Comparison of ENCODE assay signal across 20 cellular contexts in genomic region chr12:51897181-51897580, GRCh38. TPM values are rescaled to one million over a fixed set of nuclear protein-coding genes. Genes with fewer than 3 reads are reported as not detected.
DNase-seq lines count a peak whose midpoint lies in the region; FAIRE-seq and TF ChIP-seq lines count a peak whose summit lies in the region.
"Had no signal": no experiment of that assay in that cellular context is flagged by ENCODE, and none has a peak within 500 bp of the region (broad histone marks: within the 10 kb centered on the region; RNA-seq: fewer than 3 reads in every experiment).

No MANE protein-coding gene starts in this region.

- CTCF ChIA-PET in endothelial cell of umbilical vein (lab: Charles Lee), result interaction anchor here (1.0 to 10.5 kb wide), 9 partner anchors 9 to 126 kb away, joined by 3 to 393 read pairs (median 5); partner anchors contain the start of genes ACVRL1 and ANKRD33

- no peak overlapping the region for H3K27ac Mint-ChIP-seq in progenitor cell of endocrine pancreas
- H3K27ac Mint-ChIP-seq: activated naive CD4-positive, alpha-beta T cell treated with anti-CD3 and anti-CD28 coated beads, Interleukin-2, amount 10 ng/mL, durations not matched to agents 7 days and 5 days; CD4-positive, alpha-beta memory T cell had no signal

- peak overlapping the region; percentile 65 for H3K9ac ChIP-seq in endothelial cell of umbilical vein (replicated peaks; ENCODE audit: extremely low read depth, insufficient read depth, low read length)
- H3K9ac ChIP-seq in kidney (ENCODE audit: low read length in 2 of 2), result no peak overlapping the region
- H3K9ac ChIP-seq in skeletal muscle tissue (ENCODE audit: low read depth in 1 of 3, low read length in 3 of 3), result no peak overlapping the region
- no peak overlapping the region for H3K9ac ChIP-seq in colonic mucosa (ENCODE audit: low read depth in 2 of 2, low read length in 2 of 2)
- H3K9ac ChIP-seq: neural progenitor cell had no signal

- intact Hi-C loops in endothelial cell of umbilical vein (cut with micrococcal nuclease) (loop anchor here (1.0 to 2.0 kb wide), 2 partner anchors 8 to 76 kb away; no protein-coding TSS in a partner anchor), kidney (cut with DNase I) (loop anchor here (10.0 kb wide), 1 partner anchor 88 kb away; no protein-coding TSS in a partner anchor), colonic mucosa (cut with DNase I) (no loop called here)

- no peaks in the 10 kb centered on the region for H3K9me1 ChIP-seq in endothelial cell of umbilical vein (replicated peaks; ENCODE audit: control insufficient read depth, extremely low read depth, insufficient read depth, low read length)

- H3K27ac ChIP-seq in endothelial cell of umbilical vein (ENCODE audit: insufficient read depth, low read depth, low read length), result peak overlapping the region; percentile 95
- peak overlapping the region; percentile 12 to 25 for H3K27ac ChIP-seq in kidney (ENCODE audit: low read depth in 2 of 2, low read length in 2 of 2)
- peak overlapping the region; percentile 54 for H3K27ac ChIP-seq in skeletal muscle tissue (ENCODE audit: low read depth, low read length)
- H3K27ac ChIP-seq in colonic mucosa, result no peak overlapping the region
- H3K27ac ChIP-seq: neural progenitor cell, PC-9, SK-N-MC had no signal

- no peaks in the 10 kb centered on the region for H3K4me1 Mint-ChIP-seq in progenitor cell of endocrine pancreas (ENCODE audit: low read depth)
- H3K4me1 Mint-ChIP-seq: activated naive CD4-positive, alpha-beta T cell treated with anti-CD3 and anti-CD28 coated beads, Interleukin-2, amount 10 ng/mL, durations not matched to agents 7 days and 5 days; CD4-positive, alpha-beta memory T cell had no signal

- peaks cover 16% of the 10 kb centered on the region for H3K27me3 Mint-ChIP-seq in progenitor cell of endocrine pancreas

- H3K27me3 ChIP-seq in endothelial cell of umbilical vein (ENCODE audit: control insufficient read depth in 2 of 2, insufficient read depth in 2 of 2, low read length in 2 of 2) (no peaks in the 10 kb centered on the region), skeletal muscle tissue (ENCODE audit: control insufficient read depth in 3 of 3, insufficient read depth in 3 of 3, low read length in 3 of 3) (no peaks in the 10 kb centered on the region), colonic mucosa (no peaks in the 10 kb centered on the region)
- H3K27me3 ChIP-seq: neural progenitor cell had no signal

- H3K79me2 ChIP-seq in endothelial cell of umbilical vein (ENCODE audit: control insufficient read depth, insufficient read depth, low read length), result no peaks in the 10 kb centered on the region

- H3K4me3 ChIP-seq in endothelial cell of umbilical vein (replicated peaks in 1 of 3; ENCODE audit: insufficient read depth in 1 of 3, low read depth in 1 of 3, low read length in 3 of 3), result no peak overlapping the region
- no peak overlapping the region for H3K4me3 ChIP-seq in kidney (ENCODE audit: low read length in 2 of 2)
- H3K4me3 ChIP-seq in skeletal muscle tissue (ENCODE audit: low read length in 3 of 3), result no peak overlapping the region
- H3K4me3 ChIP-seq in colonic mucosa, result no peak overlapping the region
- H3K4me3 ChIP-seq: neural progenitor cell, PC-9, SK-N-MC had no signal

- H2AFZ ChIP-seq in endothelial cell of umbilical vein (ENCODE audit: low read depth, low read length), result no peak overlapping the region
- H2AFZ ChIP-seq: neural progenitor cell, PC-9 had no signal

- dilution Hi-C loops in endothelial cell of umbilical vein (cut with MboI; ENCODE audit: extremely low pct_ligation_motif_present, low sequenced_read_pairs), result no loop called here

- peak; percentile 51 for DNase-seq in EH (ENCODE audit: low read depth)
- peak; percentile 91 for DNase-seq in endothelial cell of umbilical vein (ENCODE audit: low read depth, low spot score)
- no peak for DNase-seq in kidney
- DNase-seq in colonic mucosa, result no peak
- DNase-seq in SIG-M5 treated with dmso at 0.1 percent for 504 hours (lab: John Stamatoyannopoulos, UW; ENCODE audit: unreplicated experiment), result no peak
- DNase-seq in progenitor cell of endocrine pancreas (ENCODE audit: low spot score, unreplicated experiment), result no peak
- DNase-seq in GM20000 (ENCODE audit: low spot score), result no peak
- DNase-seq: activated CD4-positive, alpha-beta T cell treated with anti-CD3 and anti-CD28 coated beads for 4 hours; activated naive CD4-positive, alpha-beta T cell treated with anti-CD3 and anti-CD28 coated beads, Interleukin-2, amount 10 ng/mL, durations not matched to agents 7 days and 5 days; CD4-positive, alpha-beta memory T cell; DMS79; foreskin melanocyte; NCI-H1048; NCI-H748 treated with DMSO at 0.1 percent for 48 hours; PC-9; small intestine; trophoblast cell had no signal

- peak overlapping the region; percentile 26 for H3K4me2 ChIP-seq in endothelial cell of umbilical vein (ENCODE audit: insufficient read depth, low read length)
- H3K4me2 ChIP-seq: neural progenitor cell, PC-9 had no signal

- H3K4me1 ChIP-seq in endothelial cell of umbilical vein (ENCODE audit: control insufficient read depth, extremely low read depth, insufficient read depth, low read length), result peaks cover 56% of the 10 kb centered on the region
- peaks cover 6% of the 10 kb centered on the region in 2 donors for H3K4me1 ChIP-seq in kidney (ENCODE audit: control insufficient read depth in 1 of 2, insufficient read depth in 1 of 2, low read depth in 1 of 2, low read length in 2 of 2)
- H3K4me1 ChIP-seq in skeletal muscle tissue (ENCODE audit: control insufficient read depth in 3 of 3, insufficient read depth in 3 of 3, low read length in 3 of 3), result peaks cover 21 to 24% (median 21%) of the 10 kb centered on the region in 3 donors
- H3K4me1 ChIP-seq in colonic mucosa, result peaks cover 5% of the 10 kb centered on the region

- H3K4me3 Mint-ChIP-seq in progenitor cell of endocrine pancreas (ENCODE audit: low read depth), result no peak overlapping the region
- H3K4me3 Mint-ChIP-seq: activated naive CD4-positive, alpha-beta T cell treated with anti-CD3 and anti-CD28 coated beads, Interleukin-2, amount 10 ng/mL, durations not matched to agents 7 days and 5 days; CD4-positive, alpha-beta memory T cell had no signal

- no peak for TF ChIP-seq POLR2A in endothelial cell of umbilical vein (IDR thresholded peaks at IDR 0.05; ENCODE audit: low read depth, low read length)

- BruUV-seq in endothelial cell of umbilical vein (replicated peaks; lab: Mats Ljungman, UMichigan), result no TSS peak

- no peaks in the 10 kb centered on the region for H3K36me3 ChIP-seq in endothelial cell of umbilical vein (ENCODE audit: control insufficient read depth in 2 of 2, extremely low read depth in 1 of 2, insufficient read depth in 2 of 2, low read length in 2 of 2)
- no peaks in the 10 kb centered on the region for H3K36me3 ChIP-seq in kidney (ENCODE audit: control insufficient read depth in 1 of 2, insufficient read depth in 2 of 2, low read length in 2 of 2)
- H3K36me3 ChIP-seq in skeletal muscle tissue (ENCODE audit: control insufficient read depth in 3 of 3, insufficient read depth in 3 of 3, low read length in 3 of 3), result no peaks in the 10 kb centered on the region
- H3K36me3 ChIP-seq in colonic mucosa, result no peaks in the 10 kb centered on the region
- H3K36me3 ChIP-seq: neural progenitor cell had no signal

- H3K36me3 Mint-ChIP-seq in progenitor cell of endocrine pancreas (ENCODE audit: insufficient read depth), result no peaks in the 10 kb centered on the region
- H3K36me3 Mint-ChIP-seq: activated naive CD4-positive, alpha-beta T cell treated with anti-CD3 and anti-CD28 coated beads, Interleukin-2, amount 10 ng/mL, durations not matched to agents 7 days and 5 days; CD4-positive, alpha-beta memory T cell; neural progenitor cell had no signal

- H3K9me3 ChIP-seq in endothelial cell of umbilical vein (replicated peaks; ENCODE audit: control insufficient read depth, insufficient read depth, low read length) (no peaks in the 10 kb centered on the region), kidney (ENCODE audit: control insufficient read depth in 1 of 2, low read length in 2 of 2) (no peaks in the 10 kb centered on the region), skeletal muscle tissue (ENCODE audit: control insufficient read depth in 3 of 3, low read length in 3 of 3) (no peaks in the 10 kb centered on the region), colonic mucosa (no peaks in the 10 kb centered on the region)

- no peaks in the 10 kb centered on the region for H3K9me3 Mint-ChIP-seq in progenitor cell of endocrine pancreas (ENCODE audit: low read depth)
- H3K9me3 Mint-ChIP-seq: activated naive CD4-positive, alpha-beta T cell treated with anti-CD3 and anti-CD28 coated beads, Interleukin-2, amount 10 ng/mL, durations not matched to agents 7 days and 5 days; neural progenitor cell had no signal

- TF ChIP-seq CTCF in endothelial cell of umbilical vein (IDR thresholded peaks at IDR 0.05; ENCODE audit: extremely low read depth in 1 of 2, insufficient read depth in 1 of 2, low read depth in 1 of 2, low read length in 2 of 2) (no peak), kidney (IDR thresholded peaks at IDR 0.05; ENCODE audit: borderline replicate concordance, extremely low read depth, insufficient read depth) (no peak), colonic mucosa (IDR thresholded peaks at IDR 0.05) (no peak), progenitor cell of endocrine pancreas (IDR thresholded peaks at IDR 0.05; ENCODE audit: unreplicated experiment) (no peak), GM20000 (IDR thresholded peaks at IDR 0.05; ENCODE audit: extremely low read depth, missing control alignments) (no peak)

- no peaks in the 10 kb centered on the region for H4K20me1 ChIP-seq in endothelial cell of umbilical vein (replicated peaks; ENCODE audit: control insufficient read depth, extremely low read depth, insufficient read depth, low read length)

- POLR2A ChIA-PET in endothelial cell of umbilical vein (lab: Charles Lee), result interaction anchor here (0.7 to 2.7 kb wide), 4 partner anchors 9 to 29 kb away, joined by 3 to 18 read pairs (median 4); partner anchors contain the start of genes ACVRL1 and ANKRD33

- FAIRE-seq in endothelial cell of umbilical vein (lab: Jason Lieb, UNC) (peak; percentile 99), kidney (lab: Jason Lieb, UNC) (no peak)
- FAIRE-seq: small intestine had no signal

RNA-seq across cellular contexts. Expression of gene ANKRD33, which starts 9.3 kb away (rescaled TPM):
- 0.95 and 1.2 TPM in 2 replicates for total RNA-seq in endothelial cell of umbilical vein
- polyA plus RNA-seq in endothelial cell of umbilical vein, result 0.80 and 0.92 TPM in 2 replicates
- polyA plus RNA-seq in endothelial cell of umbilical vein (2011; cell fraction: cytosol; rRNA removed), result 0.25 and 0.34 TPM in 2 replicates
- polyA plus RNA-seq in endothelial cell of umbilical vein (2011; cell fraction: nucleus; rRNA removed), result 2.9 and 3.2 TPM in 2 replicates
- 0.60 and 0.86 TPM in 2 replicates for polyA plus RNA-seq in endothelial cell of umbilical vein (2012)
- 0.36 and 0.61 TPM in 2 replicates for polyA minus RNA-seq in endothelial cell of umbilical vein
- not detected for polyA minus RNA-seq in endothelial cell of umbilical vein (2011; cell fraction: cytosol; rRNA and poly(A)+ RNA removed)
- 0.58 and 0.87 TPM in 2 replicates for polyA minus RNA-seq in endothelial cell of umbilical vein (2011; cell fraction: nucleus; rRNA and poly(A)+ RNA removed)
- total RNA-seq in kidney, result not detected
- polyA plus RNA-seq in kidney (ENCODE audit: insufficient read depth, low read depth, low replicate concordance), result not detected
- not detected for total RNA-seq in skeletal muscle tissue
- total RNA-seq in colonic mucosa, result not detected
- total RNA-seq in progenitor cell of endocrine pancreas, result 0.14 and 0.44 TPM in 2 replicates
- total RNA-seq: CD4-positive, alpha-beta memory T cell; PC-9 had no signal
- polyA plus RNA-seq: CD4-positive, alpha-beta memory T cell; small intestine had no signal

RNA-seq across cellular contexts. Expression of gene ACVRL1, which starts 10.1 kb away (rescaled TPM):
- total RNA-seq in endothelial cell of umbilical vein (404 and 427 TPM in 2 replicates), kidney (88.4 TPM), skeletal muscle tissue (56.9 TPM), colonic mucosa (100 to 1,000 TPM; 121 to 162 TPM), progenitor cell of endocrine pancreas (0.18 TPM in 1 of 2 replicates, not detected in the other)
- polyA plus RNA-seq in endothelial cell of umbilical vein (355 and 403 TPM in 2 replicates), kidney (ENCODE audit: insufficient read depth, low read depth, low replicate concordance) (29.1 TPM)
- 270 and 301 TPM in 2 replicates for polyA plus RNA-seq in endothelial cell of umbilical vein (2011; cell fraction: cytosol; rRNA removed)
- polyA plus RNA-seq in endothelial cell of umbilical vein (2011; cell fraction: nucleus; rRNA removed), result 559 and 644 TPM in 2 replicates
- polyA plus RNA-seq in endothelial cell of umbilical vein (2012), result 203 and 337 TPM in 2 replicates
- 398 and 445 TPM in 2 replicates for polyA minus RNA-seq in endothelial cell of umbilical vein
- not detected for polyA minus RNA-seq in endothelial cell of umbilical vein (2011; cell fraction: cytosol; rRNA and poly(A)+ RNA removed)
- 169 and 190 TPM in 2 replicates for polyA minus RNA-seq in endothelial cell of umbilical vein (2011; cell fraction: nucleus; rRNA and poly(A)+ RNA removed)
- total RNA-seq: PC-9 had no signal
- polyA plus RNA-seq: CD4-positive, alpha-beta memory T cell had no signal

RNA-seq across cellular contexts. Expression of gene FIGNL2, which starts 48.7 kb away (rescaled TPM):
- total RNA-seq in endothelial cell of umbilical vein, result 2.4 and 2.5 TPM in 2 replicates
- 1.4 and 1.5 TPM in 2 replicates for polyA plus RNA-seq in endothelial cell of umbilical vein
- 0.50 and 0.54 TPM in 2 replicates for polyA plus RNA-seq in endothelial cell of umbilical vein (2011; cell fraction: cytosol; rRNA removed)
- polyA plus RNA-seq in endothelial cell of umbilical vein (2011; cell fraction: nucleus; rRNA removed), result 3.3 TPM in 2 replicates
- 0.48 and 0.49 TPM in 2 replicates for polyA plus RNA-seq in endothelial cell of umbilical vein (2012)
- polyA minus RNA-seq in endothelial cell of umbilical vein, result 4.6 and 5.1 TPM in 2 replicates
- not detected for polyA minus RNA-seq in endothelial cell of umbilical vein (2011; cell fraction: cytosol; rRNA and poly(A)+ RNA removed)
- 2.5 and 3.5 TPM in 2 replicates for polyA minus RNA-seq in endothelial cell of umbilical vein (2011; cell fraction: nucleus; rRNA and poly(A)+ RNA removed)
- 6.1 TPM for total RNA-seq in kidney
- 3.1 TPM for polyA plus RNA-seq in kidney (ENCODE audit: insufficient read depth, low read depth, low replicate concordance)
- total RNA-seq in skeletal muscle tissue, result 1.0 TPM
- under 1 TPM; 0.30 to 0.35 TPM for total RNA-seq in colonic mucosa
- 44.5 and 46.7 TPM in 2 replicates for total RNA-seq in progenitor cell of endocrine pancreas
- total RNA-seq: PC-9 had no signal

RNA-seq across cellular contexts. Expression of gene ACVR1B, which starts 54.3 kb away (rescaled TPM):
- 25.4 and 33.7 TPM in 2 replicates for total RNA-seq in endothelial cell of umbilical vein
- 25.5 and 29.0 TPM in 2 replicates for polyA plus RNA-seq in endothelial cell of umbilical vein
- polyA plus RNA-seq in endothelial cell of umbilical vein (2011; cell fraction: cytosol; rRNA removed), result 23.9 and 24.1 TPM in 2 replicates
- 43.8 and 45.3 TPM in 2 replicates for polyA plus RNA-seq in endothelial cell of umbilical vein (2011; cell fraction: nucleus; rRNA removed)
- polyA plus RNA-seq in endothelial cell of umbilical vein (2012), result 21.7 and 26.2 TPM in 2 replicates
- 54.5 and 58.3 TPM in 2 replicates for polyA minus RNA-seq in endothelial cell of umbilical vein
- polyA minus RNA-seq in endothelial cell of umbilical vein (2011; cell fraction: cytosol; rRNA and poly(A)+ RNA removed), result 7.4 TPM
- 24.5 and 28.9 TPM in 2 replicates for polyA minus RNA-seq in endothelial cell of umbilical vein (2011; cell fraction: nucleus; rRNA and poly(A)+ RNA removed)
- 95.5 TPM for total RNA-seq in kidney
- 30.6 TPM for polyA plus RNA-seq in kidney (ENCODE audit: insufficient read depth, low read depth, low replicate concordance)
- 8.4 TPM for total RNA-seq in skeletal muscle tissue
- total RNA-seq in colonic mucosa, result 10 to 100 TPM; 56.0 to 63.0 TPM
- 65.1 and 65.7 TPM in 2 replicates for total RNA-seq in progenitor cell of endocrine pancreas

Comparison
In these comparisons a context has a peak if more than half of its experiments do, and no peak if none do; other contexts are left out.
1. DNase-seq: peak in EH (single experiment) and endothelial cell of umbilical vein (single experiment); none in kidney (single experiment), colonic mucosa (single experiment), SIG-M5 treated with dmso at 0.1 percent for 504 hours (single experiment), progenitor cell of endocrine pancreas (single experiment) and GM20000 (single experiment).
2. RNA of gene ACVRL1, which starts 10.1 kb away (total RNA-seq): 404 to 427 TPM in endothelial cell of umbilical vein, 121 to 162 TPM in colonic mucosa, 88.4 TPM in kidney (single experiment) and 56.9 TPM in skeletal muscle tissue (single experiment); 0.18 TPM in progenitor cell of endocrine pancreas; every median in the first group is over 10 times any median in the second.